In the genomic region with DNA sequence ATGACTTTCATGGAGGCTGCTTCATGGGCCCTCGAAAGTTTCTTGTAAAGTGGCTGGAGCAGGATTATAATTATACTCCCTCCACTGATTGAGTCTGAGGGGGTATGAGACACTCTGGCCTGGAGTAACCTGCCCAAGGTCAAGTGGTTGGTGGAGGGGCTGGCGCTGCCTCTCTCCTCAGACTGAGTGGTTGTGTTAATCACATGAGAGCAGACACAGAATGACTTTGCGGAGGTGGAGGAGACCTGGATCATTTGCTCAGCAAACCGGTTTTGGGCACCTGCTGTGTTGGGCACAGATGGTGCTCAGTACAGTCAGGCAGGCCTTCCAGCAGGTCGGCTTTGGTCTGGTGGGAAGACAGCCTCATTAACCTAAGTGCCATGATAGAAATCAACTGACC, we compare ENCODE assay signal across 15 cellular contexts. TPM values are rescaled to one million over a fixed set of nuclear protein-coding genes. Genes with fewer than 3 reads are reported as not detected.
A peak's percentile ranks its signal among the peaks of the same experiment; 100 is the strongest.
DNase-seq lines count a peak whose midpoint lies in the region; ATAC-seq and TF ChIP-seq lines count a peak whose summit lies in the region.
"Had no signal": no experiment of that assay in that cellular context is flagged by ENCODE, and none has a peak within 500 bp of the region (broad histone marks: within the 10 kb centered on the region; RNA-seq: fewer than 3 reads in every experiment).

No MANE protein-coding gene starts in this region.

- H3K9me3 ChIP-seq in adrenal gland (replicated peaks in 1 of 3) (no peaks in the 10 kb centered on the region), lung (ENCODE audit: control insufficient read depth in 2 of 2, insufficient read depth in 1 of 2, low read length in 1 of 2) (no peaks in the 10 kb centered on the region)
- no peaks in the 10 kb centered on the region for H3K9me3 ChIP-seq in CD8-positive, alpha-beta memory T cell (ENCODE audit: low read length)
- H3K9me3 ChIP-seq: colonic mucosa, gastrocnemius medialis, SJSA1 had no signal

- peak overlapping the region in 2 of 8 donors; percentile 17 to 68 for H3K27ac Mint-ChIP-seq in CD8-positive, alpha-beta memory T cell
- H3K27ac Mint-ChIP-seq: memory B cell had no signal

- H3K27me3 ChIP-seq in adrenal gland, result no peaks in the 10 kb centered on the region
- H3K27me3 ChIP-seq in lung (ENCODE audit: control insufficient read depth, insufficient read depth), result no peaks in the 10 kb centered on the region
- H3K27me3 ChIP-seq in CD8-positive, alpha-beta memory T cell (ENCODE audit: insufficient read depth, low read length, poor library complexity, severe bottlenecking), result no peaks in the 10 kb centered on the region
- H3K27me3 ChIP-seq: colonic mucosa, gastrocnemius medialis, SJSA1 had no signal

- H3K4me1 Mint-ChIP-seq in CD8-positive, alpha-beta memory T cell, result peaks cover 42 to 62% (median 60%) of the 10 kb centered on the region in 3 donors

- peak; percentile 90 for DNase-seq in DMS153 (lab: John Stamatoyannopoulos, UW)
- DNase-seq in NCI-H146 treated with DMSO at 0.1 percent for 48 hours (lab: John Stamatoyannopoulos, UW; ENCODE audit: unreplicated experiment), result peak; percentile 47
- DNase-seq in adrenal gland, result peak in 4 of 7 donors; percentile 33 to 60 (median 45)
- DNase-seq in lung (ENCODE audit: low spot score), result peak; percentile 78
- DNase-seq in CD8-positive, alpha-beta memory T cell, result no peak
- DNase-seq in coronary artery (ENCODE audit: low spot score), result no peak
- DNase-seq in NK-92 (lab: John Stamatoyannopoulos, UW; ENCODE audit: unreplicated experiment), result no peak
- DNase-seq: activated gamma-delta T cell, colonic mucosa, gastrocnemius medialis, NCI-H1048 had no signal

- H3K9me3 Mint-ChIP-seq in CD8-positive, alpha-beta memory T cell, result no peaks in the 10 kb centered on the region
- H3K9me3 Mint-ChIP-seq: memory B cell had no signal

- H3K4me3 ChIP-seq in adrenal gland, result no peak overlapping the region
- H3K4me3 ChIP-seq in lung, result no peak overlapping the region
- H3K4me3 ChIP-seq in CD8-positive, alpha-beta memory T cell (ENCODE audit: low read length), result no peak overlapping the region
- H3K4me3 ChIP-seq in coronary artery, result no peak overlapping the region
- H3K4me3 ChIP-seq: colonic mucosa, gastrocnemius medialis, SJSA1 had no signal

- CTCF ChIA-PET in CD8-positive, alpha-beta memory T cell (lab: Charles Lee), result no interaction called here

- no peak overlapping the region for H3K4me3 Mint-ChIP-seq in CD8-positive, alpha-beta memory T cell
- H3K4me3 Mint-ChIP-seq: memory B cell had no signal

- POLR2A ChIA-PET in CD8-positive, alpha-beta memory T cell (lab: Charles Lee), result no interaction called here

- 72 to 92% (median 76%) methylated on average over 3 to 5 of the region's 5 CpGs for WGBS in adrenal gland, 4 donors
- WGBS in lung, 2 donors, result 65 to 77% methylated on average over 5 of the region's 5 CpGs

- TF ChIP-seq POLR2A in adrenal gland (IDR thresholded peaks at IDR 0.05), result no peak

- H3K27me3 Mint-ChIP-seq in CD8-positive, alpha-beta memory T cell, result peaks cover 0 to 2% of the 10 kb centered on the region in 2 donors
- H3K27me3 Mint-ChIP-seq: memory B cell had no signal

- H3K36me3 Mint-ChIP-seq in CD8-positive, alpha-beta memory T cell, result peaks cover 4 to 54% (median 7%) of the 10 kb centered on the region in 3 donors

- H3K4me1 ChIP-seq in adrenal gland (replicated peaks in 1 of 2) (peaks cover 0 to 18% of the 10 kb centered on the region in 2 donors), lung (ENCODE audit: control insufficient read depth in 2 of 2, insufficient read depth in 2 of 2, low read length in 2 of 2) (peaks cover 5 to 21% of the 10 kb centered on the region in 2 donors)
- H3K4me1 ChIP-seq in CD8-positive, alpha-beta memory T cell (ENCODE audit: insufficient read depth, low read length), result peaks cover 6% of the 10 kb centered on the region
- H3K4me1 ChIP-seq: colonic mucosa, gastrocnemius medialis had no signal

- TF ChIP-seq CTCF in adrenal gland (IDR thresholded peaks at IDR 0.05) (no peak), lung (IDR thresholded peaks at IDR 0.05; ENCODE audit: control extremely low read depth, extremely low read depth) (no peak), coronary artery (IDR thresholded peaks at IDR 0.05) (no peak)

- H3K36me3 ChIP-seq in adrenal gland (replicated peaks in 1 of 2) (no peaks in the 10 kb centered on the region), lung (ENCODE audit: control insufficient read depth in 2 of 2, insufficient read depth in 2 of 2, low read length in 2 of 2) (no peaks in the 10 kb centered on the region)
- peaks cover 13% of the 10 kb centered on the region for H3K36me3 ChIP-seq in CD8-positive, alpha-beta memory T cell (ENCODE audit: insufficient read depth, low read length)
- H3K36me3 ChIP-seq: colonic mucosa, gastrocnemius medialis had no signal

- ATAC-seq in lung (ENCODE audit: insufficient read depth, low FRiP score) (peak; percentile 54), HG02938 (IDR thresholded peaks at IDR 0.05; ENCODE audit: unreplicated experiment) (no peak)
- ATAC-seq: activated CD4-positive, CD25-positive, alpha-beta regulatory T cell treated with anti-CD3 and anti-CD28 coated beads, Interleukin-2, amount 50 U/mL, for 24 hours; gastrocnemius medialis had no signal

- intact Hi-C loops in adrenal gland (cut with DNase I), result no loop called here

- H3K27ac ChIP-seq in adrenal gland (peak overlapping the region in 1 of 5 donors; percentile 8), lung (ENCODE audit: low read depth in 1 of 2, low read length in 1 of 2) (peak overlapping the region in 1 of 2 donors; percentile 0), coronary artery (no peak overlapping the region)
- H3K27ac ChIP-seq in CD8-positive, alpha-beta memory T cell (ENCODE audit: low read depth, low read length), result no peak overlapping the region
- H3K27ac ChIP-seq: colonic mucosa, gastrocnemius medialis, SJSA1 had no signal

RNA-seq across cellular contexts. Expression of gene BCR, which starts 11.8 kb away (rescaled TPM):
- total RNA-seq in adrenal gland, result 10 to 100 TPM; 37.4 to 64.3 (median 50.6) TPM
- 10 to 100 TPM; 18.7 to 26.5 (median 23.7) TPM for polyA plus RNA-seq in adrenal gland
- total RNA-seq in lung, result 10 to 100 TPM; 28.4 to 67.3 TPM
- 10 to 100 TPM; 21.8 to 35.2 TPM for polyA plus RNA-seq in lung
- total RNA-seq in CD8-positive, alpha-beta memory T cell, result 10 to 100 TPM; 33.2 to 34.7 TPM
- polyA plus RNA-seq in CD8-positive, alpha-beta memory T cell, result 18.4 TPM

RNA-seq across cellular contexts. Expression of gene RAB36, which starts 46.9 kb away (rescaled TPM):
- total RNA-seq in adrenal gland (10 to 100 TPM in 2 of 8 donors, 1 to 10 TPM in 6; 4.0 to 13.0 (median 8.6) TPM), lung (10 to 100 TPM; 11.2 to 27.5 TPM)
- polyA plus RNA-seq in adrenal gland (1 to 10 TPM; 6.5 to 7.3 (median 7.0) TPM), lung (1 to 10 TPM; 4.4 to 8.0 TPM)
- 1 to 10 TPM in 1 of 2 experiments, under 1 TPM in 1; 0.93 to 1.5 TPM for total RNA-seq in CD8-positive, alpha-beta memory T cell
- polyA plus RNA-seq in CD8-positive, alpha-beta memory T cell, result 1.5 TPM

RNA-seq across cellular contexts. Expression of gene RSPH14, which starts 50.3 kb away (rescaled TPM):
- total RNA-seq in adrenal gland (10 to 100 TPM in 1 of 8 donors, 1 to 10 TPM in 3, under 1 TPM in 2, not detected in 2; 0.49 to 18.3 (median 2.4) TPM), lung (1 to 10 TPM; 4.1 to 5.8 TPM)
- polyA plus RNA-seq in adrenal gland (1 to 10 TPM; 3.2 to 4.8 (median 3.6) TPM), lung (1 to 10 TPM; 1.5 to 1.7 TPM)
- total RNA-seq in CD8-positive, alpha-beta memory T cell, result not detected
- polyA plus RNA-seq in CD8-positive, alpha-beta memory T cell, result 0.94 TPM
- total RNA-seq: gastrocnemius medialis, SJSA1 had no signal

Comparison
In these comparisons a context has a peak if more than half of its experiments do, and no peak if none do; other contexts are left out.
1. DNase-seq: peak in DMS153 (single experiment), NCI-H146 treated with DMSO at 0.1 percent for 48 hours (single experiment), adrenal gland (4 of 7) and lung (single experiment); none in CD8-positive, alpha-beta memory T cell (0 of 5), coronary artery (single experiment) and NK-92 (single experiment).